Comparison of ENCODE assay signal across 9 cellular contexts in the genomic region with DNA sequence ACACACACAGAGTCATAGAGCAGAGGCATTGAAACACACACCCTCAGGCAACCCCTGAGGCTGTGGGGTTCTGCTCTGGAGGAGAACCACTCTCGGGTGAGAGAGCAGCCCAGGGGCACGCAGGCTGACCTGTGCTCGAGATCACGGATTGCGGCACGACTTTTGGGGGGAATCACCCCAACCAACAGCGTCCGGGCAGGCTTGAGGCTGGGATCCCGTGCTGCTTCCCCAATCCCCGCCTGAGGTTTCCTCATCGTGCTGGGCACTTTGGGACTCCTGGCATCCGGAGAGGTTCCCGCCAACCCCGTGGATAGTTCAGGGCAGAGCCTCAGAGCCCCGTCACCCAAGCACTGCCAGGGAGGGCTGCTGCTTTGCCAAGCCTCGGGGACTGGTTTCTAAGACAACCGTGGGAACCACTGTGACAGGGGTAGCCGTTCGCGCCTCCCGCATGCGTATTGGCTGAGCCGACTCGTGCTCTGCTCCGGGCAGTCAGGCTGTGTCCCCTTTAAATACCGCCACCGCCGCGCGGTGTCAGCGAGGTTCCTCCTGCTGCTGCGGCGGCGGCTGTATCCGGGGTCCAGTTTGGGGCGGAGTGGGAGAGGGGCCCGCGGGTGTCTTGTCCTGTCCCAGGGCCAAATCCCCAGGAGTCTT.
A peak's percentile ranks its signal among the peaks of the same experiment; 100 is the strongest.
DNase-seq lines count a peak whose midpoint lies in the region; ATAC-seq, FAIRE-seq and TF ChIP-seq lines count a peak whose summit lies in the region.
"Had no signal": no experiment of that assay in that cellular context is flagged by ENCODE, and none has a peak within 500 bp of the region (broad histone marks: within the 10 kb centered on the region; RNA-seq: fewer than 3 reads in every experiment).

No MANE protein-coding gene starts in this region.

- no peaks in the 10 kb centered on the region for H3K4me1 ChIP-seq in HAP-1
- H3K4me1 ChIP-seq: parathyroid adenoma had no signal

- peaks cover 22% of the 10 kb centered on the region for H3K9me3 Mint-ChIP-seq in natural killer cell treated with Interleukin-12 subunit alpha and Interleukin-12 subunit beta and Interleukin-15 and Interleukin-18, amount 100 ng/mL, for 72 hours
- peaks cover 10% of the 10 kb centered on the region for H3K9me3 Mint-ChIP-seq in Calu3 (ENCODE audit: low read depth, unreplicated experiment)

- H3K4me1 Mint-ChIP-seq in natural killer cell treated with Interleukin-12 subunit alpha and Interleukin-12 subunit beta and Interleukin-15 and Interleukin-18, amount 100 ng/mL, for 72 hours (ENCODE audit: low read depth in 2 of 2): no peaks in the 10 kb centered on the region
- no peaks in the 10 kb centered on the region for H3K4me1 Mint-ChIP-seq in Calu3 (ENCODE audit: low read depth, unreplicated experiment)

- H3K36me3 ChIP-seq in HAP-1 (replicated peaks): no peaks in the 10 kb centered on the region

- no peak overlapping the region for H3K27ac Mint-ChIP-seq in natural killer cell treated with Interleukin-12 subunit alpha and Interleukin-12 subunit beta and Interleukin-15 and Interleukin-18, amount 100 ng/mL, for 72 hours
- H3K27ac Mint-ChIP-seq in Calu3 (ENCODE audit: unreplicated experiment): no peak overlapping the region

- FAIRE-seq in GM12891 (lab: Jason Lieb, UNC): no peak

- H3K27me3 Mint-ChIP-seq in natural killer cell treated with Interleukin-12 subunit alpha and Interleukin-12 subunit beta and Interleukin-15 and Interleukin-18, amount 100 ng/mL, for 72 hours: no peaks in the 10 kb centered on the region
- H3K27me3 Mint-ChIP-seq in Calu3 (ENCODE audit: unreplicated experiment): no peaks in the 10 kb centered on the region

- DNase-seq in Ammon's horn (ENCODE audit: low spot score) (peak; percentile 2), HT1080 (ENCODE audit: low read depth) (peak; percentile 44), Calu3 (no peak), GM12891 (ENCODE audit: insufficient read length, low spot score) (no peak), HAP-1 (ENCODE audit: low spot score in 2 of 2) (no peak)
- DNase-seq in natural killer cell treated with Interleukin-12 subunit alpha and Interleukin-12 subunit beta and Interleukin-15 and Interleukin-18, amount 100 ng/mL, for 72 hours (ENCODE audit: low spot score): peak; percentile 64
- DNase-seq in activated T-cell treated with anti-CD3 and anti-CD28 coated beads, Interleukin-2, amount 50 U/mL, for 48 hours: no peak

- BruUV-seq in Calu3 (replicated peaks; lab: Mats Ljungman, UMichigan): no TSS peak

- intact Hi-C loops in Calu3 (cut with micrococcal nuclease; ENCODE audit: unreplicated experiment): no loop called here

- peaks cover 21% of the 10 kb centered on the region for H3K36me3 Mint-ChIP-seq in natural killer cell treated with Interleukin-12 subunit alpha and Interleukin-12 subunit beta and Interleukin-15 and Interleukin-18, amount 100 ng/mL, for 72 hours
- H3K36me3 Mint-ChIP-seq in Calu3 (ENCODE audit: insufficient read depth, unreplicated experiment): no peaks in the 10 kb centered on the region

- no peak overlapping the region for H3K4me3 ChIP-seq in HAP-1

- no peak for TF ChIP-seq POLR2A in GM12891 (IDR thresholded peaks at IDR 0.05; ENCODE audit: low read depth, low read length)

- in situ Hi-C loops in HAP-1 (cut with MboI; ENCODE audit: low sequenced_read_pairs): no loop called here

- H3K9me3 ChIP-seq in HAP-1: peaks cover 15% of the 10 kb centered on the region

- ATAC-seq in esophagus mucosa: peak; percentile 68
- ATAC-seq in natural killer cell treated with Interleukin-12 subunit alpha and Interleukin-12 subunit beta and Interleukin-15 and Interleukin-18, amount 100 ng/mL, for 72 hours: peak; percentile 44 to 61

- H3K27me3 ChIP-seq in HAP-1 (ENCODE audit: low read depth): no peaks in the 10 kb centered on the region

- H3K4me3 Mint-ChIP-seq in natural killer cell treated with Interleukin-12 subunit alpha and Interleukin-12 subunit beta and Interleukin-15 and Interleukin-18, amount 100 ng/mL, for 72 hours: no peak overlapping the region
- H3K4me3 Mint-ChIP-seq in Calu3 (ENCODE audit: low read depth, unreplicated experiment): no peak overlapping the region

- CTCF ChIA-PET in Calu3 (lab: Charles Lee): no interaction called here

- TF ChIP-seq CTCF in Calu3 (IDR thresholded peaks at IDR 0.05; ENCODE audit: unreplicated experiment): no peak

TF ChIP-seq in GM12891, 5 proteins besides CTCF, POLR2A, EP300 and RAD21:
- no peak for TF ChIP-seq PAX5 (IDR thresholded peaks at IDR 0.05; ENCODE audit: insufficient read depth, low read length, severe bottlenecking)
- TF ChIP-seq POLR2AphosphoS5 (IDR thresholded peaks at IDR 0.05; ENCODE audit: low read depth, low read length): no peak
- TF ChIP-seq SPI1 (IDR thresholded peaks at IDR 0.05; ENCODE audit: low read depth, low read length): no peak
- no peak for TF ChIP-seq TAF1 (IDR thresholded peaks at IDR 0.05; ENCODE audit: low read depth, low read length)
- no peak for TF ChIP-seq POU2F2 (IDR thresholded peaks at IDR 0.05; ENCODE audit: low read depth, low read length)

Comparison
In these comparisons a context has a peak if more than half of its experiments do, and no peak if none do; other contexts are left out.
1. DNase-seq: peak in Ammon's horn (single experiment), HT1080 (single experiment) and natural killer cell treated with Interleukin-12 subunit alpha and Interleukin-12 subunit beta and Interleukin-15 and Interleukin-18, amount 100 ng/mL, for 72 hours (single experiment); none in Calu3 (single experiment), GM12891 (single experiment), HAP-1 (0 of 2) and activated T-cell treated with anti-CD3 and anti-CD28 coated beads, Interleukin-2, amount 50 U/mL, for 48 hours (0 of 2).